ENCODE assay signal across 28 cellular contexts in genomic region chr2:168480825-168481585, GRCh38. TPM values are rescaled to one million over a fixed set of nuclear protein-coding genes. Genes with fewer than 3 reads are reported as not detected.
DNase-seq lines count a peak whose midpoint lies in the region; ATAC-seq, FAIRE-seq and TF ChIP-seq lines count a peak whose summit lies in the region.
"Had no signal": no experiment of that assay in that cellular context is flagged by ENCODE, and none has a peak within 500 bp of the region (broad histone marks: within the 10 kb centered on the region; RNA-seq: fewer than 3 reads in every experiment).

No MANE protein-coding gene starts in this region.

- TF ChIP-seq POLR2A in K562 (conservative IDR thresholded peaks at IDR 0.05), result no peak
- no peak for TF ChIP-seq POLR2A in esophagus squamous epithelium (IDR thresholded peaks at IDR 0.05)
- no peak for TF ChIP-seq POLR2A in breast epithelium (IDR thresholded peaks at IDR 0.05)

- H3K27ac ChIP-seq in C4-2B, result peak overlapping the region; percentile 94
- no peak overlapping the region; the same call in 2 of the 3 replicates for H3K27ac ChIP-seq in K562 (ENCODE audit: extremely low read depth, low read depth, low read length)
- no peak overlapping the region for H3K27ac ChIP-seq in esophagus squamous epithelium
- H3K27ac ChIP-seq in breast epithelium, result peak overlapping the region in 1 of 2 donors; percentile 13
- H3K27ac ChIP-seq: brain microvascular endothelial cell, hepatocyte, psoas muscle had no signal

- peaks cover 0 to 8% (median under 1%) of the 10 kb centered on the region in 3 donors for H3K36me3 Mint-ChIP-seq in naive thymus-derived CD8-positive, alpha-beta T cell

- intact Hi-C loops in K562 (cut with micrococcal nuclease) (no loop called here), esophagus squamous epithelium (cut with DNase I) (no loop called here), breast epithelium (cut with DNase I; ENCODE audit: low total_unique reads) (no loop called here)

- TF ChIP-seq RAD21 in K562 (CRISPR knock-in tag; conservative IDR thresholded peaks at IDR 0.05 in 1 of 2, IDR thresholded peaks at IDR 0.05 in 1 of 2), result peak in 1 of 2 experiments; percentile 40; a peak in 1 of 4 replicates

- CTCF ChIA-PET in K562 (lab: Yijun Ruan, JAX; ENCODE audit: low intra/inter-chr PET ratio), result no interaction called here

- no peaks in the 10 kb centered on the region for H4K20me1 ChIP-seq in K562 (replicated peaks; ENCODE audit: control insufficient read depth, insufficient read depth, low read length)

- H3K9me3 ChIP-seq in K562 (replicated peaks; ENCODE audit: control insufficient read depth, insufficient read depth, low read depth, low read length) (no peaks in the 10 kb centered on the region), esophagus squamous epithelium (no peaks in the 10 kb centered on the region), breast epithelium (no peaks in the 10 kb centered on the region)
- H3K9me3 ChIP-seq: psoas muscle had no signal

- WGBS in K562 (ENCODE audit: insufficient coverage, low coverage, missing lambda C conversion rate), result 51% methylated on average over 15 of the region's 15 CpGs
- 86 to 91% methylated on average over 12 to 15 of the region's 15 CpGs for WGBS in esophagus squamous epithelium, 2 donors

- H3K27me3 ChIP-seq in K562 (ENCODE audit: control insufficient read depth in 2 of 2, insufficient read depth in 2 of 2, low read length in 2 of 2), result no peaks in the 10 kb centered on the region
- no peaks in the 10 kb centered on the region for H3K27me3 ChIP-seq in esophagus squamous epithelium
- no peaks in the 10 kb centered on the region for H3K27me3 ChIP-seq in breast epithelium
- H3K27me3 ChIP-seq: brain microvascular endothelial cell, hepatocyte had no signal

- no peaks in the 10 kb centered on the region for H3K36me3 ChIP-seq in K562 (ENCODE audit: control insufficient read depth, insufficient read depth, low read length)
- no peaks in the 10 kb centered on the region for H3K36me3 ChIP-seq in esophagus squamous epithelium
- H3K36me3 ChIP-seq in breast epithelium, result no peaks in the 10 kb centered on the region
- H3K36me3 ChIP-seq: brain microvascular endothelial cell had no signal

- peaks cover 37 to 78% (median 69%) of the 10 kb centered on the region in 4 donors for H3K4me1 Mint-ChIP-seq in naive thymus-derived CD8-positive, alpha-beta T cell

- H3K4me1 ChIP-seq in K562 (replicated peaks in 1 of 2; ENCODE audit: control insufficient read depth in 2 of 2, insufficient read depth in 2 of 2, low read length in 2 of 2), result peaks cover 0 to 9% of the 10 kb centered on the region in 2 experiments; a peak in 2 of 5 replicates
- peaks cover 0 to 56% (median 0%) of the 10 kb centered on the region in 3 donors for H3K4me1 ChIP-seq in esophagus squamous epithelium
- no peaks in the 10 kb centered on the region for H3K4me1 ChIP-seq in breast epithelium

- H3K4me2 ChIP-seq in K562 (ENCODE audit: insufficient read depth, low read length), result no peak overlapping the region
- H3K4me2 ChIP-seq: hepatocyte had no signal

- no peak overlapping the region for H3K4me3 ChIP-seq in K562
- no peak overlapping the region for H3K4me3 ChIP-seq in esophagus squamous epithelium
- no peak overlapping the region for H3K4me3 ChIP-seq in breast epithelium
- H3K4me3 ChIP-seq: hepatocyte, psoas muscle had no signal

- no TSS peak for BruUV-seq in K562 (replicated peaks; lab: Mats Ljungman, UMichigan)

- no peak for DNase-seq in GM18507 (ENCODE audit: extremely low spot score, insufficient read length, low read depth)
- no peak for DNase-seq in K562 (ENCODE audit: extremely low read depth in 1 of 4, low spot score in 3 of 4)
- no peak for DNase-seq in naive thymus-derived CD8-positive, alpha-beta T cell
- no peak for DNase-seq in esophagus squamous epithelium (lab: John Stamatoyannopoulos, UW)
- no peak for DNase-seq in breast epithelium (ENCODE audit: low spot score in 2 of 2)
- DNase-seq in Kasumi-1 (lab: John Stamatoyannopoulos, UW), result no peak
- DNase-seq: activated CD4-positive, alpha-beta T cell treated with anti-CD3 and anti-CD28 coated beads, Interleukin-2, amount 50 U/mL, for 4 hours; activated naive CD4-positive, alpha-beta T cell treated with anti-CD3 and anti-CD28 coated beads, Interleukin-2, amount 50 U/mL, for 16 hours; amygdala; brain microvascular endothelial cell; Caco-2; DND-41; GOT3; HFFc6; left cardiac atrium; NCI-H2029; NCI-H524; NK-92 treated with Interleukin-12 subunit alpha and Interleukin-12 subunit beta, amount 100 ng/mL, for 24 hours; psoas muscle; Right ventricle myocardium superior; stimulated activated CD4-positive, alpha-beta T cell treated with anti-CD3 and anti-CD28 coated beads, Interleukin-4, amount 100 ng/mL, for 4 hours; trophoblast cell had no signal

- TF ChIP-seq EP300 in K562 (IDR thresholded peaks at IDR 0.05; ENCODE audit: low read length), result no peak

- H2AFZ ChIP-seq in K562 (ENCODE audit: low read depth, low read length), result peak overlapping the region; percentile 27; the same call in 1 of the 2 replicates
- H2AFZ ChIP-seq: hepatocyte had no signal

- peak; percentile 61 for ATAC-seq in K562
- no peak for ATAC-seq in naive thymus-derived CD8-positive, alpha-beta T cell
- no peak for ATAC-seq in HG02938 (IDR thresholded peaks at IDR 0.05; ENCODE audit: unreplicated experiment)
- ATAC-seq: left cardiac atrium, psoas muscle, SK-N-SH treated with all-trans-retinoic acid at 6 μM for 48 hours had no signal

- H3K9me1 ChIP-seq in K562 (ENCODE audit: control insufficient read depth, insufficient read depth, low read length), result no peaks in the 10 kb centered on the region

- peak overlapping the region in 1 of 10 donors; percentile 16 for H3K4me3 Mint-ChIP-seq in naive thymus-derived CD8-positive, alpha-beta T cell
- H3K4me3 Mint-ChIP-seq: HFFc6; T-helper 1 cell treated with Interleukin-12 subunit alpha and Interleukin-12 subunit beta and Interleukin-4 antibody, amounts not matched to agents 30 μg/mL and 1 μg/mL, for 36 hours had no signal

- in situ Hi-C loops in K562 (cut with MboI), result no loop called here

- H3K9me3 Mint-ChIP-seq in naive thymus-derived CD8-positive, alpha-beta T cell, result peaks cover 0 to 6% (median 2%) of the 10 kb centered on the region in 9 donors
- H3K9me3 Mint-ChIP-seq: HFFc6; T-helper 1 cell treated with Interleukin-12 subunit alpha and Interleukin-12 subunit beta and Interleukin-4 antibody, amounts not matched to agents 30 μg/mL and 1 μg/mL, for 36 hours had no signal

- TF ChIP-seq CTCF in C4-2B (conservative IDR thresholded peaks at IDR 0.05), result no peak
- TF ChIP-seq CTCF in K562 (IDR thresholded peaks at IDR 0.05 in 2 of 3, conservative IDR thresholded peaks at IDR 0.05 in 1 of 3; ENCODE audit: insufficient read depth in 2 of 3, low read depth in 1 of 3, low read length in 3 of 3), result no peak
- TF ChIP-seq CTCF in esophagus squamous epithelium (IDR thresholded peaks at IDR 0.05), result no peak
- TF ChIP-seq CTCF in breast epithelium (IDR thresholded peaks at IDR 0.05), result no peak

- H3K9ac ChIP-seq in K562 (ENCODE audit: insufficient read depth in 1 of 2, low read depth in 2 of 2, low read length in 2 of 2), result no peak overlapping the region

- peak overlapping the region in 7 of 10 donors; percentile 12 to 84 (median 55) for H3K27ac Mint-ChIP-seq in naive thymus-derived CD8-positive, alpha-beta T cell
- H3K27ac Mint-ChIP-seq: HFFc6; T-helper 1 cell treated with Interleukin-12 subunit alpha and Interleukin-12 subunit beta and Interleukin-4 antibody, amounts not matched to agents 30 μg/mL and 1 μg/mL, for 36 hours had no signal

- H3K79me2 ChIP-seq in K562 (ENCODE audit: control insufficient read depth, insufficient read depth, low read length), result peaks cover 7% of the 10 kb centered on the region; the same call in 1 of the 3 replicates

- FAIRE-seq in GM18507 (lab: Jason Lieb, UNC), result peak; percentile 56
- no peak for FAIRE-seq in K562 (lab: Jason Lieb, UNC)
- FAIRE-seq: frontal cortex had no signal

- H3K27me3 Mint-ChIP-seq in naive thymus-derived CD8-positive, alpha-beta T cell, result no peaks in the 10 kb centered on the region

- POLR2A ChIA-PET in K562 (lab: Yijun Ruan, JAX), result interaction anchor here (0.5 to 4.1 kb wide), 8 partner anchors 9 to 574 kb away, joined by 3 to 22 read pairs (median 3); no protein-coding TSS in a partner anchor
- POLR2A ChIA-PET in naive thymus-derived CD8-positive, alpha-beta T cell (lab: Charles Lee), result no interaction called here

RNA-seq across cellular contexts. Expression of gene CERS6, which starts 24.9 kb away (rescaled TPM):
- 2.8 and 5.7 TPM in 2 replicates for total RNA-seq in K562 (2011; cell fraction: chromatin; rRNA removed; ENCODE audit: low replicate concordance)
- 2.3 and 2.9 TPM in 2 replicates for total RNA-seq in K562 (2011; cell fraction: nucleolus; rRNA removed)
- 4.5 and 7.3 TPM in 2 replicates for total RNA-seq in K562 (2011; cell fraction: nucleoplasm; rRNA removed)
- total RNA-seq in K562 (2014; rRNA removed) (11.4 and 12.1 TPM in 2 replicates), K562 (2014; rRNA removed; fragmentation: Illumina TruSeq; extraction: Trizol) (13.6 and 14.5 TPM in 2 replicates), K562 (2015; rRNA removed; fragmentation: Illumina TruSeq; extraction: Trizol) (12.4 and 12.8 TPM in 2 replicates), K562 (2021) (11.5 and 11.8 TPM in 2 replicates), esophagus squamous epithelium (10 to 100 TPM; 17.6 to 31.1 (median 24.1) TPM), breast epithelium (10 to 100 TPM; 36.4 to 46.4 (median 44.8) TPM)
- polyA plus RNA-seq in K562 (2011; rRNA removed) (1.9 and 6.8 TPM in 2 replicates), K562 (2014; fragmentation: Illumina TruSeq; extraction: Trizol) (10.9 and 13.4 TPM in 2 replicates), K562 (2014; fragmentation: Nextera tagmentation; extraction: Ambion mirVana) (1 to 10 TPM; 1.6 to 2.3 TPM), K562 (2014; rRNA removed) (6.0 and 6.5 TPM in 2 replicates)
- polyA plus RNA-seq in K562 (2011; cell fraction: cytosol; rRNA removed), result 0.61 and 4.4 TPM in 2 replicates
- polyA plus RNA-seq in K562 (2011; cell fraction: nucleus; rRNA removed), result 1.4 and 5.3 TPM in 2 replicates
- 7.8 and 8.4 TPM in 2 replicates for polyA plus RNA-seq in K562 (2012)
- polyA minus RNA-seq in K562 (2011; rRNA and poly(A)+ RNA removed), result 4.6 and 16.3 TPM in 2 replicates
- polyA minus RNA-seq in K562 (2011; cell fraction: cytosol; rRNA and poly(A)+ RNA removed), result 2.9 and 8.6 TPM in 2 replicates
- 2.2 and 12.4 TPM in 2 replicates for polyA minus RNA-seq in K562 (2011; cell fraction: nucleus; rRNA and poly(A)+ RNA removed)
- total RNA-seq in naive thymus-derived CD8-positive, alpha-beta T cell, result 10 to 100 TPM; 28.9 to 29.3 TPM
- 10 to 100 TPM in 2 of 3 donors, 1 to 10 TPM in 1; 9.5 to 17.4 (median 10.8) TPM for polyA plus RNA-seq in naive thymus-derived CD8-positive, alpha-beta T cell
